Comparison of ENCODE assay signal across 21 cellular contexts in the genomic region with DNA sequence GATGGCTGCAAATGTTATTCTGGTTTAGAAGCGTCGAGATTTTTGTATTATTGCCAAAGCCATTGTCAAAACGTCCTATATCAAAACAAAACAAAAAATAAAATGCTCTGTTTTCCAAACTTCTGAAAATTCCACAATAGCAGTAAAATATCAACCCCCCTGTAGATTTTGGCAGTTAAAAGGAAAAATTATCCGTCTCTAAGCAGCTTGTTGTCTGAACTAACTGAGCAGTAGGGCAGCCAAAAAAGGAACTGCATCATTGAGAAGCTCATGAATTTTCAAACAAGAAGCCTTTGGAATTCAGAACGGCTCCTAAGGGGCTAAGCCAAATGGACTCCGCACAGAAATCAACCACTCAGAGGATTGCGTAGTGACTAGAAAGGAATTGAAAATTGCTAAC.
A peak's percentile ranks its signal among the peaks of the same experiment; 100 is the strongest.
DNase-seq lines count a peak whose midpoint lies in the region; ATAC-seq, FAIRE-seq and TF ChIP-seq lines count a peak whose summit lies in the region.
"Had no signal": no experiment of that assay in that cellular context is flagged by ENCODE, and none has a peak within 500 bp of the region (broad histone marks: within the 10 kb centered on the region; RNA-seq: fewer than 3 reads in every experiment).

No MANE protein-coding gene starts in this region.

- no peaks in the 10 kb centered on the region for H3K4me1 ChIP-seq in astrocyte (ENCODE audit: insufficient read depth, low read length)
- H3K4me1 ChIP-seq in osteoblast (ENCODE audit: insufficient read depth, low read length) = peaks cover 18% of the 10 kb centered on the region

- H3K36me3 Mint-ChIP-seq in astrocyte (ENCODE audit: low read depth, unreplicated experiment) = no peaks in the 10 kb centered on the region
- no peaks in the 10 kb centered on the region for H3K36me3 Mint-ChIP-seq in Calu3 (ENCODE audit: insufficient read depth, unreplicated experiment)
- H3K36me3 Mint-ChIP-seq in natural killer cell = no peaks in the 10 kb centered on the region
- H3K36me3 Mint-ChIP-seq: activated naive CD4-positive, alpha-beta T cell treated with anti-CD3 and anti-CD28 coated beads, Interleukin-2, amount 50 U/mL, for 24 hours had no signal

- H3K36me3 ChIP-seq in astrocyte (ENCODE audit: insufficient read depth, low read length) = no peaks in the 10 kb centered on the region
- H3K36me3 ChIP-seq in osteoblast (ENCODE audit: insufficient read depth, low read length) = no peaks in the 10 kb centered on the region

- TF ChIP-seq CTCF in astrocyte (IDR thresholded peaks at IDR 0.05; ENCODE audit: insufficient read depth, low read depth, low read length) (no peak), osteoblast (IDR thresholded peaks at IDR 0.05; ENCODE audit: extremely low read depth, low read depth, low read length) (no peak), Calu3 (IDR thresholded peaks at IDR 0.05; ENCODE audit: unreplicated experiment) (no peak), natural killer cell (IDR thresholded peaks at IDR 0.05) (no peak)

- H4K20me1 ChIP-seq in astrocyte (ENCODE audit: insufficient read depth, low read length) (no peaks in the 10 kb centered on the region), osteoblast (ENCODE audit: insufficient read depth, low read length) (no peaks in the 10 kb centered on the region)

- ATAC-seq in HG03571 (IDR thresholded peaks at IDR 0.05; ENCODE audit: unreplicated experiment) (no peak), natural killer cell (no peak), HG03439 (IDR thresholded peaks at IDR 0.05; ENCODE audit: unreplicated experiment) (no peak)
- ATAC-seq: HepG2, T-helper 17 cell had no signal

- H3K4me1 Mint-ChIP-seq in astrocyte (ENCODE audit: low read depth, unreplicated experiment) = peaks cover 24% of the 10 kb centered on the region
- H3K4me1 Mint-ChIP-seq in Calu3 (ENCODE audit: low read depth, unreplicated experiment) = no peaks in the 10 kb centered on the region
- H3K4me1 Mint-ChIP-seq in natural killer cell = no peaks in the 10 kb centered on the region
- H3K4me1 Mint-ChIP-seq: activated naive CD4-positive, alpha-beta T cell treated with anti-CD3 and anti-CD28 coated beads, Interleukin-2, amount 50 U/mL, for 24 hours; T-helper 17 cell had no signal

- H3K79me2 ChIP-seq in astrocyte (ENCODE audit: insufficient read depth, low read length) (no peaks in the 10 kb centered on the region), osteoblast (ENCODE audit: insufficient read depth, low read length) (no peaks in the 10 kb centered on the region)

- H3K9me3 ChIP-seq in astrocyte (ENCODE audit: insufficient read depth, low read depth, low read length) = no peaks in the 10 kb centered on the region
- H3K9me3 ChIP-seq in osteoblast (ENCODE audit: low read depth, low read length) = no peaks in the 10 kb centered on the region

- H3K27ac Mint-ChIP-seq in astrocyte (ENCODE audit: unreplicated experiment) (no peak overlapping the region), Calu3 (ENCODE audit: unreplicated experiment) (no peak overlapping the region), natural killer cell (no peak overlapping the region)
- H3K27ac Mint-ChIP-seq: activated naive CD4-positive, alpha-beta T cell treated with anti-CD3 and anti-CD28 coated beads, Interleukin-2, amount 50 U/mL, for 24 hours; T-helper 17 cell had no signal

- CTCF ChIA-PET in Calu3 (lab: Charles Lee) = no interaction called here

- DNase-seq in AG20443 (ENCODE audit: low spot score) = peak; percentile 32
- no peak for DNase-seq in astrocyte (ENCODE audit: low read depth)
- peak; percentile 16 for DNase-seq in fibroblast of the conjunctiva (ENCODE audit: low read depth)
- DNase-seq in osteoblast (ENCODE audit: insufficient read length, low spot score, missing footprints) = no peak
- DNase-seq in Calu3 = no peak
- no peak for DNase-seq in natural killer cell
- DNase-seq: activated CD4-positive, CD25-positive, alpha-beta regulatory T cell treated with anti-CD3 and anti-CD28 coated beads, Interleukin-2, amount 50 U/mL, for 72 hours; cerebellar nuclear complex; kidney glomerular epithelial cell; MM.1S; NCI-H2029; retina; RPMI8226; stimulated activated CD4-positive, alpha-beta T cell treated with anti-CD3 and anti-CD28 coated beads, Interleukin-2, amount 100 ng/mL, for 48 hours; T-helper 17 cell; trophoblast cell had no signal

- no peak overlapping the region for H3K4me3 ChIP-seq in astrocyte (ENCODE audit: insufficient read depth, low read depth, low read length)
- H3K4me3 ChIP-seq in osteoblast (ENCODE audit: insufficient read depth, low read length) = peak overlapping the region; percentile 18

- intact Hi-C loops in Calu3 (cut with micrococcal nuclease; ENCODE audit: unreplicated experiment) = no loop called here
- intact Hi-C loops in natural killer cell (cut with micrococcal nuclease) = no loop called here

- H3K27me3 Mint-ChIP-seq in astrocyte (ENCODE audit: low read depth, unreplicated experiment) = no peaks in the 10 kb centered on the region
- H3K27me3 Mint-ChIP-seq in Calu3 (ENCODE audit: unreplicated experiment) = no peaks in the 10 kb centered on the region
- no peaks in the 10 kb centered on the region for H3K27me3 Mint-ChIP-seq in natural killer cell (ENCODE audit: low read depth in 2 of 2)
- H3K27me3 Mint-ChIP-seq: activated naive CD4-positive, alpha-beta T cell treated with anti-CD3 and anti-CD28 coated beads, Interleukin-2, amount 50 U/mL, for 24 hours had no signal

- no TSS peak for BruUV-seq in Calu3 (replicated peaks; lab: Mats Ljungman, UMichigan)

- no peak for FAIRE-seq in astrocyte (lab: Jason Lieb, UNC)
- FAIRE-seq: endothelial cell of umbilical vein, HepG2 had no signal

- no peak overlapping the region for H3K27ac ChIP-seq in astrocyte (ENCODE audit: low read depth, low read length)
- no peak overlapping the region for H3K27ac ChIP-seq in osteoblast (ENCODE audit: low read depth, low read length)

- H3K4me3 Mint-ChIP-seq in astrocyte (ENCODE audit: unreplicated experiment) (no peak overlapping the region), Calu3 (ENCODE audit: low read depth, unreplicated experiment) (no peak overlapping the region), natural killer cell (no peak overlapping the region)
- H3K4me3 Mint-ChIP-seq: activated naive CD4-positive, alpha-beta T cell treated with anti-CD3 and anti-CD28 coated beads, Interleukin-2, amount 50 U/mL, for 24 hours; T-helper 17 cell had no signal

- H3K4me2 ChIP-seq in astrocyte (ENCODE audit: low read length) = peak overlapping the region; percentile 34
- peak overlapping the region; percentile 37 for H3K4me2 ChIP-seq in osteoblast (ENCODE audit: insufficient read depth, low read length)

- H2AFZ ChIP-seq in astrocyte (ENCODE audit: low read depth, low read length) = no peak overlapping the region
- peak overlapping the region; percentile 67 for H2AFZ ChIP-seq in osteoblast (ENCODE audit: low read length)

- H3K27me3 ChIP-seq in astrocyte (ENCODE audit: insufficient read depth, low read length) (no peaks in the 10 kb centered on the region), osteoblast (ENCODE audit: insufficient read depth, low read length) (no peaks in the 10 kb centered on the region)

- H3K9ac ChIP-seq in astrocyte (ENCODE audit: low read length) = no peak overlapping the region

- H3K9me3 Mint-ChIP-seq in astrocyte (ENCODE audit: unreplicated experiment) (no peaks in the 10 kb centered on the region), Calu3 (ENCODE audit: low read depth, unreplicated experiment) (no peaks in the 10 kb centered on the region), natural killer cell (peaks cover 0 to 5% of the 10 kb centered on the region in 2 donors)
- H3K9me3 Mint-ChIP-seq: activated naive CD4-positive, alpha-beta T cell treated with anti-CD3 and anti-CD28 coated beads, Interleukin-2, amount 50 U/mL, for 24 hours had no signal

Comparison
In these comparisons a context has a peak if more than half of its experiments do, and no peak if none do; other contexts are left out.
1. DNase-seq: peak in AG20443 (single experiment) and fibroblast of the conjunctiva (single experiment); none in astrocyte (single experiment), osteoblast (single experiment), Calu3 (single experiment) and natural killer cell (single experiment).